Comparison of ENCODE assay signal across 1 cellular context in the genomic region with DNA sequence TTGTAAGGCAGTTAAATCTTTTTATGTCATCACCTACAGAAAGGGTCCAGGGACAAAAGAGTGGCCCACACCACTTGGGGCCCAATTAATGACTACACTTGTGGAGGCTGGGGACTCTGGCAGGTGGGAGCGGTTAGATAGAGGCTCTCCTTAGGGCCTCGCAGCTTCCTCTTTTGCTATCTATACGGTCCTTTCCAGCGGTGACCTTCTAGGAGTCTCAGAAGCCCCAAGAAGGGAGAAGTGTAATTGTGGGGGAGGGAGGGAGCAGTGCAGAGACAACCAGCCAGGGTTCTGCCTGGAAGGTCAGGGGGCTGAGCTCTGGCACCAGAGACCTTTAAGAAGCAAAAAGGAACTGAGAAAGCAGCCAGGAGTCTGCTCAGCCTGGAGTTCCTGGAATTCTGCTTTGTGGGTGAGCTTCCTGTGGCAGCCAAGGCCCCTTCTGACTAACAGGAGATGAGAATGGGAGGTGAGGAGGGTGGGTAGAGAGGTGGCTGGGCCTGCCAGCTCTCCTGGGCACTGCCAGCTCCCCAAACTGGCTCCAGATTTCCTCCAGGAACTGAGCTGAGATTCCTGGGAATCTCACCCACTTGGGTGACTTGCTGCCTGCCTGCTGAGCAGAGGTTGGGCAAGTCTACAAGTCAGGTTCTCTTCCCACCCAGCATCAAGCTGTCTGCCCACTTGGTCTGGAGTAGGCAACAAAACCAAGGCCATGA.
TF ChIP-seq lines count a peak whose summit lies in the region.

No MANE protein-coding gene starts in this region.

TF ChIP-seq in K562, 482 proteins besides CTCF, POLR2A, EP300 and RAD21 (continued from another document and continues in another):
- TF ChIP-seq, protein P1, sequence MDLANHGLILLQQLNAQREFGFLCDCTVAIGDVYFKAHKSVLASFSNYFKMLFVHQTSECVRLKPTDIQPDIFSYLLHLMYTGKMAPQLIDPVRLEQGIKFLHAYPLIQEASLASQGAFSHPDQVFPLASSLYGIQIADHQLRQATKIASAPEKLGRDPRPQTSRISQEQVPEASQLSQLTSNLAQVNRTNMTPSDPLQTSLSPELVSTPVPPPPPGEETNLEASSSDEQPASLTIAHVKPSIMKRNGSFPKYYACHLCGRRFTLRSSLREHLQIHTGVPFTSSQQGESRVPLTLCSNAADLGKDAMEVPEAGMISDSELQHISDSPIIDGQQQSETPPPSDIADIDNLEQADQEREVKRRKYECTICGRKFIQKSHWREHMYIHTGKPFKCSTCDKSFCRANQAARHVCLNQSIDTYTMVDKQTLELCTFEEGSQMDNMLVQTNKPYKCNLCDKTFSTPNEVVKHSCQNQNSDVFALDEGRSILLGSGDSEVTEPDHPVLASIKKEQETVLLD (IDR thresholded peaks at IDR 0.05): peak; percentile 16; the same call in 1 of the 2 replicates
- peak; percentile 81 for TF ChIP-seq MTA2 (IDR thresholded peaks at IDR 0.05; ENCODE audit: low read depth)
- no peak for TF ChIP-seq NCOA2 (IDR thresholded peaks at IDR 0.05; ENCODE audit: partially characterized antibody in 2 of 2)
- no peak for TF ChIP-seq ZNF785 (CRISPR knock-in tag; IDR thresholded peaks at IDR 0.05)
- TF ChIP-seq, protein P2, sequence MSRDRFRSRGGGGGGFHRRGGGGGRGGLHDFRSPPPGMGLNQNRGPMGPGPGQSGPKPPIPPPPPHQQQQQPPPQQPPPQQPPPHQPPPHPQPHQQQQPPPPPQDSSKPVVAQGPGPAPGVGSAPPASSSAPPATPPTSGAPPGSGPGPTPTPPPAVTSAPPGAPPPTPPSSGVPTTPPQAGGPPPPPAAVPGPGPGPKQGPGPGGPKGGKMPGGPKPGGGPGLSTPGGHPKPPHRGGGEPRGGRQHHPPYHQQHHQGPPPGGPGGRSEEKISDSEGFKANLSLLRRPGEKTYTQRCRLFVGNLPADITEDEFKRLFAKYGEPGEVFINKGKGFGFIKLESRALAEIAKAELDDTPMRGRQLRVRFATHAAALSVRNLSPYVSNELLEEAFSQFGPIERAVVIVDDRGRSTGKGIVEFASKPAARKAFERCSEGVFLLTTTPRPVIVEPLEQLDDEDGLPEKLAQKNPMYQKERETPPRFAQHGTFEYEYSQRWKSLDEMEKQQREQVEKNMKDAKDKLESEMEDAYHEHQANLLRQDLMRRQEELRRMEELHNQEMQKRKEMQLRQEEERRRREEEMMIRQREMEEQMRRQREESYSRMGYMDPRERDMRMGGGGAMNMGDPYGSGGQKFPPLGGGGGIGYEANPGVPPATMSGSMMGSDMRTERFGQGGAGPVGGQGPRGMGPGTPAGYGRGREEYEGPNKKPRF (IDR thresholded peaks at IDR 0.05; ENCODE audit: low read depth, low read length): no peak
- no peak for TF ChIP-seq ZNF212 (CRISPR knock-in tag; IDR thresholded peaks at IDR 0.05)
- TF ChIP-seq ZNF174 (CRISPR knock-in tag; IDR thresholded peaks at IDR 0.05): no peak
- TF ChIP-seq SRSF3 (IDR thresholded peaks at IDR 0.05; ENCODE audit: insufficient read depth, low read length): no peak
- TF ChIP-seq ZFP1 (CRISPR knock-in tag; IDR thresholded peaks at IDR 0.05): no peak
- TF ChIP-seq, protein P3, sequence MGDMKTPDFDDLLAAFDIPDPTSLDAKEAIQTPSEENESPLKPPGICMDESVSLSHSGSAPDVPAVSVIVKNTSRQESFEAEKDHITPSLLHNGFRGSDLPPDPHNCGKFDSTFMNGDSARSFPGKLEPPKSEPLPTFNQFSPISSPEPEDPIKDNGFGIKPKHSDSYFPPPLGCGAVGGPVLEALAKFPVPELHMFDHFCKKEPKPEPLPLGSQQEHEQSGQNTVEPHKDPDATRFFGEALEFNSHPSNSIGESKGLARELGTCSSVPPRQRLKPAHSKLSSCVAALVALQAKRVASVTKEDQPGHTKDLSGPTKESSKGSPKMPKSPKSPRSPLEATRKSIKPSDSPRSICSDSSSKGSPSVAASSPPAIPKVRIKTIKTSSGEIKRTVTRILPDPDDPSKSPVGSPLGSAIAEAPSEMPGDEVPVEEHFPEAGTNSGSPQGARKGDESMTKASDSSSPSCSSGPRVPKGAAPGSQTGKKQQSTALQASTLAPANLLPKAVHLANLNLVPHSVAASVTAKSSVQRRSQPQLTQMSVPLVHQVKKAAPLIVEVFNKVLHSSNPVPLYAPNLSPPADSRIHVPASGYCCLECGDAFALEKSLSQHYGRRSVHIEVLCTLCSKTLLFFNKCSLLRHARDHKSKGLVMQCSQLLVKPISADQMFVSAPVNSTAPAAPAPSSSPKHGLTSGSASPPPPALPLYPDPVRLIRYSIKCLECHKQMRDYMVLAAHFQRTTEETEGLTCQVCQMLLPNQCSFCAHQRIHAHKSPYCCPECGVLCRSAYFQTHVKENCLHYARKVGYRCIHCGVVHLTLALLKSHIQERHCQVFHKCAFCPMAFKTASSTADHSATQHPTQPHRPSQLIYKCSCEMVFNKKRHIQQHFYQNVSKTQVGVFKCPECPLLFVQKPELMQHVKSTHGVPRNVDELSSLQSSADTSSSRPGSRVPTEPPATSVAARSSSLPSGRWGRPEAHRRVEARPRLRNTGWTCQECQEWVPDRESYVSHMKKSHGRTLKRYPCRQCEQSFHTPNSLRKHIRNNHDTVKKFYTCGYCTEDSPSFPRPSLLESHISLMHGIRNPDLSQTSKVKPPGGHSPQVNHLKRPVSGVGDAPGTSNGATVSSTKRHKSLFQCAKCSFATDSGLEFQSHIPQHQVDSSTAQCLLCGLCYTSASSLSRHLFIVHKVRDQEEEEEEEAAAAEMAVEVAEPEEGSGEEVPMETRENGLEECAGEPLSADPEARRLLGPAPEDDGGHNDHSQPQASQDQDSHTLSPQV (IDR thresholded peaks at IDR 0.05): 0 out of 2 replicates have a peak, but pooled peaks have one; percentile 53
- TF ChIP-seq, protein P4, sequence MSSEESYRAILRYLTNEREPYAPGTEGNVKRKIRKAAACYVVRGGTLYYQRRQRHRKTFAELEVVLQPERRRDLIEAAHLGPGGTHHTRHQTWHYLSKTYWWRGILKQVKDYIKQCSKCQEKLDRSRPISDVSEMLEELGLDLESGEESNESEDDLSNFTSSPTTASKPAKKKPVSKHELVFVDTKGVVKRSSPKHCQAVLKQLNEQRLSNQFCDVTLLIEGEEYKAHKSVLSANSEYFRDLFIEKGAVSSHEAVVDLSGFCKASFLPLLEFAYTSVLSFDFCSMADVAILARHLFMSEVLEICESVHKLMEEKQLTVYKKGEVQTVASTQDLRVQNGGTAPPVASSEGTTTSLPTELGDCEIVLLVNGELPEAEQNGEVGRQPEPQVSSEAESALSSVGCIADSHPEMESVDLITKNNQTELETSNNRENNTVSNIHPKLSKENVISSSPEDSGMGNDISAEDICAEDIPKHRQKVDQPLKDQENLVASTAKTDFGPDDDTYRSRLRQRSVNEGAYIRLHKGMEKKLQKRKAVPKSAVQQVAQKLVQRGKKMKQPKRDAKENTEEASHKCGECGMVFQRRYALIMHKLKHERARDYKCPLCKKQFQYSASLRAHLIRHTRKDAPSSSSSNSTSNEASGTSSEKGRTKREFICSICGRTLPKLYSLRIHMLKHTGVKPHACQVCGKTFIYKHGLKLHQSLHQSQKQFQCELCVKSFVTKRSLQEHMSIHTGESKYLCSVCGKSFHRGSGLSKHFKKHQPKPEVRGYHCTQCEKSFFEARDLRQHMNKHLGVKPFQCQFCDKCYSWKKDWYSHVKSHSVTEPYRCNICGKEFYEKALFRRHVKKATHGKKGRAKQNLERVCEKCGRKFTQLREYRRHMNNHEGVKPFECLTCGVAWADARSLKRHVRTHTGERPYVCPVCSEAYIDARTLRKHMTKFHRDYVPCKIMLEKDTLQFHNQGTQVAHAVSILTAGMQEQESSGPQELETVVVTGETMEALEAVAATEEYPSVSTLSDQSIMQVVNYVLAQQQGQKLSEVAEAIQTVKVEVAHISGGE (CRISPR knock-in tag; IDR thresholded peaks at IDR 0.05): peak in 1 of 3 experiments; percentile 88; a peak in 2 of 6 replicates
- TF ChIP-seq FOXP1 (CRISPR knock-in tag; IDR thresholded peaks at IDR 0.05): no peak
- TF ChIP-seq SMAD3 (CRISPR knock-in tag; conservative IDR thresholded peaks at IDR 0.05): 0 out of 2 replicates have a peak, but pooled peaks have one; percentile 5
- TF ChIP-seq, protein P5, sequence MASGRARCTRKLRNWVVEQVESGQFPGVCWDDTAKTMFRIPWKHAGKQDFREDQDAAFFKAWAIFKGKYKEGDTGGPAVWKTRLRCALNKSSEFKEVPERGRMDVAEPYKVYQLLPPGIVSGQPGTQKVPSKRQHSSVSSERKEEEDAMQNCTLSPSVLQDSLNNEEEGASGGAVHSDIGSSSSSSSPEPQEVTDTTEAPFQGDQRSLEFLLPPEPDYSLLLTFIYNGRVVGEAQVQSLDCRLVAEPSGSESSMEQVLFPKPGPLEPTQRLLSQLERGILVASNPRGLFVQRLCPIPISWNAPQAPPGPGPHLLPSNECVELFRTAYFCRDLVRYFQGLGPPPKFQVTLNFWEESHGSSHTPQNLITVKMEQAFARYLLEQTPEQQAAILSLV (tag; IDR thresholded peaks at IDR 0.05): no peak
- TF ChIP-seq, protein P6, sequence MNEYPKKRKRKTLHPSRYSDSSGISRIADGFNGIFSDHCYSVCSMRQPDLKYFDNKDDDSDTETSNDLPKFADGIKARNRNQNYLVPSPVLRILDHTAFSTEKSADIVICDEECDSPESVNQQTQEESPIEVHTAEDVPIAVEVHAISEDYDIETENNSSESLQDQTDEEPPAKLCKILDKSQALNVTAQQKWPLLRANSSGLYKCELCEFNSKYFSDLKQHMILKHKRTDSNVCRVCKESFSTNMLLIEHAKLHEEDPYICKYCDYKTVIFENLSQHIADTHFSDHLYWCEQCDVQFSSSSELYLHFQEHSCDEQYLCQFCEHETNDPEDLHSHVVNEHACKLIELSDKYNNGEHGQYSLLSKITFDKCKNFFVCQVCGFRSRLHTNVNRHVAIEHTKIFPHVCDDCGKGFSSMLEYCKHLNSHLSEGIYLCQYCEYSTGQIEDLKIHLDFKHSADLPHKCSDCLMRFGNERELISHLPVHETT (CRISPR knock-in tag; conservative IDR thresholded peaks at IDR 0.05 in 1 of 2, IDR thresholded peaks at IDR 0.05 in 1 of 2): peak in 1 of 2 experiments; percentile 84; a peak in 2 of 4 replicates
- TF ChIP-seq FOSL1 (tag; conservative IDR thresholded peaks at IDR 0.05): peak; percentile 59
- no peak for TF ChIP-seq ZNF830 (CRISPR knock-in tag; IDR thresholded peaks at IDR 0.05)
- TF ChIP-seq, protein P7, sequence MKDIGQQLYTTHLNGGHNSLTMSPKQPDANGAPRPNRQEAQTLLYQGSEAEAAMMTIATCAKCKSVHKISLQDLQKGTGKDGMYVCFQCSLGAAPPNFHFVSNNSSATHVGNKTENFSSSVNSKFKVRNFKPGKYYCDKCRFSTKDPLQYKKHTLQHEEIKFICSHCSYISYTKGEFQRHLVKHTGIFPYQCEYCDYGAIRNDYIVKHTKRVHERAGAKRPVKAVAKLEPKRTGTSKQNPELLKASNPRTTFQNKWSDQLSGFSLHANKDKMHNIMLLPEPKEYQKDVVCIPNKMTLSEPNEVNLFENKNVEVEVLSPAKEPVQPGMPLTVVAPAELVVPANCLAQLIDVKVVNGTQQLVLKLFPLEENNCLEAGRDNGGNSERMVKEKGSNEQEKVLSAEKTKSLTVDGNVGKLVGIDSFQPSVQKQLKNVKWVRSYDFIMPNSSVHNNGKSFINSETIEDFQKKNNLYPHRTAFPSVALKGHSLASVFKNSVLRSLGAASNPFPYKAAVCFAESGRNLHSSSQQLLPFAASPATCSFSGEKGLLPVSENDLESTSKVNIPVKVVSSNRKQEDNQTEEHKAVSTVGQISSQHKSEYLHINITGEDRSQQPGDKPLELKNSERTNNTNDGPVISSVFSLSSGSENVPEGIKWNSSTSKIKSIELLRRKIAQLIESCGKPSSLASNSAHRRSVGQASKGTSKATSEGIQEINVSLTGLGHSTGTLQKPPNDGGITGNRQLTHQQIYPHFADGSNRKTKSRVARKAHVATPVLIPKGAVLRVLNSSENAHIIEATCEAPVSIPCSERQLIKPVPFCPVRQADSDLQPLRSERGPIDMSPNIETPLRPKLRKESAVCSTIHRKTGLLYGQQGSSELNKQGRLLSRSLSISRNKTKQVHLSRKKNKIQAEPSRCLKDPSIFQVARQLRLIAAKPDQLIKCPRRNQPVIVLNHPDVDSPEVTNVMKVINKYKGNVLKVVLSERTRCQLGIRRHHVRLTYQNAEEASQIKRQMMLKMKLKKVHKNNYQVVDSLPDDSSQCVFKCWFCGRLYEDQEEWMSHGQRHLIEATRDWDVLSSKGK (CRISPR knock-in tag; IDR thresholded peaks at IDR 0.05): no peak
- no peak for TF ChIP-seq SRSF9 (IDR thresholded peaks at IDR 0.05; ENCODE audit: borderline replicate concordance, low read depth, low read length)
- TF ChIP-seq SMARCA4 (IDR thresholded peaks at IDR 0.05): peak; percentile 96
- TF ChIP-seq ZFX (CRISPR knock-in tag; IDR thresholded peaks at IDR 0.05): peak; percentile 59
- no peak for TF ChIP-seq HNRNPL (IDR thresholded peaks at IDR 0.05; ENCODE audit: low read depth, low read length)
- 0 out of 2 replicates have a peak, but pooled peaks have one; percentile 15 for TF ChIP-seq ELF4 (CRISPR knock-in tag; IDR thresholded peaks at IDR 0.05)
- TF ChIP-seq MTA1 (IDR thresholded peaks at IDR 0.05; ENCODE audit: borderline replicate concordance): peak; percentile 46; the same call in 1 of the 2 replicates
- no peak for TF ChIP-seq MIER1 (IDR thresholded peaks at IDR 0.05; ENCODE audit: low read depth)
- TF ChIP-seq ZBED1 (IDR thresholded peaks at IDR 0.05): peak; percentile 32; the same call in 1 of the 2 replicates
- peak; percentile 68; the same call in 1 of the 2 replicates for TF ChIP-seq GABPB1 (CRISPR knock-in tag; IDR thresholded peaks at IDR 0.05)
- TF ChIP-seq ZNF668 (CRISPR knock-in tag; IDR thresholded peaks at IDR 0.05): no peak
- no peak for TF ChIP-seq YBX1 (IDR thresholded peaks at IDR 0.05)
- no peak for TF ChIP-seq ZNF143 (CRISPR knock-in tag; IDR thresholded peaks at IDR 0.05)
- no peak for TF ChIP-seq TAF7 (tag; IDR thresholded peaks at IDR 0.05)
- peak; percentile 14 for TF ChIP-seq BRD9 (IDR thresholded peaks at IDR 0.05; ENCODE audit: low read depth, partially characterized antibody)
- no peak for TF ChIP-seq BRD4 (IDR thresholded peaks at IDR 0.05)
- no peak for TF ChIP-seq ZNF707 (CRISPR knock-in tag; conservative IDR thresholded peaks at IDR 0.05)
- TF ChIP-seq MEIS2 (IDR thresholded peaks at IDR 0.05; ENCODE audit: partially characterized antibody): peak; percentile 89
- peak; percentile 40; the same call in 1 of the 2 replicates for TF ChIP-seq ZKSCAN1 (IDR thresholded peaks at IDR 0.05; ENCODE audit: low read depth, low read length)
- peak; percentile 22; the same call in 1 of the 2 replicates for TF ChIP-seq MYC (IDR thresholded peaks at IDR 0.05; ENCODE audit: low read depth, low read length)
- no peak for TF ChIP-seq MYC (CRISPR knock-in tag; IDR thresholded peaks at IDR 0.05; ENCODE audit: borderline replicate concordance, low read depth)
- TF ChIP-seq, protein P8, sequence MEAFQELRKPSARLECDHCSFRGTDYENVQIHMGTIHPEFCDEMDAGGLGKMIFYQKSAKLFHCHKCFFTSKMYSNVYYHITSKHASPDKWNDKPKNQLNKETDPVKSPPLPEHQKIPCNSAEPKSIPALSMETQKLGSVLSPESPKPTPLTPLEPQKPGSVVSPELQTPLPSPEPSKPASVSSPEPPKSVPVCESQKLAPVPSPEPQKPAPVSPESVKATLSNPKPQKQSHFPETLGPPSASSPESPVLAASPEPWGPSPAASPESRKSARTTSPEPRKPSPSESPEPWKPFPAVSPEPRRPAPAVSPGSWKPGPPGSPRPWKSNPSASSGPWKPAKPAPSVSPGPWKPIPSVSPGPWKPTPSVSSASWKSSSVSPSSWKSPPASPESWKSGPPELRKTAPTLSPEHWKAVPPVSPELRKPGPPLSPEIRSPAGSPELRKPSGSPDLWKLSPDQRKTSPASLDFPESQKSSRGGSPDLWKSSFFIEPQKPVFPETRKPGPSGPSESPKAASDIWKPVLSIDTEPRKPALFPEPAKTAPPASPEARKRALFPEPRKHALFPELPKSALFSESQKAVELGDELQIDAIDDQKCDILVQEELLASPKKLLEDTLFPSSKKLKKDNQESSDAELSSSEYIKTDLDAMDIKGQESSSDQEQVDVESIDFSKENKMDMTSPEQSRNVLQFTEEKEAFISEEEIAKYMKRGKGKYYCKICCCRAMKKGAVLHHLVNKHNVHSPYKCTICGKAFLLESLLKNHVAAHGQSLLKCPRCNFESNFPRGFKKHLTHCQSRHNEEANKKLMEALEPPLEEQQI (IDR thresholded peaks at IDR 0.05): no peak
